Comparison of ENCODE assay signal across 1 cellular context in genomic region chrX:71068052-71068918, GRCh38.
TF ChIP-seq lines count a peak whose summit lies in the region.

Gene SNX12, minus strand, starts transcription at chrX:71068334. Its CDS starts 28 bp downstream, at chrX:71068306.

TF ChIP-seq in HepG2, 621 proteins besides CTCF, POLR2A, EP300 and RAD21 (continued from another document and continues in another):
- no peak for TF ChIP-seq ZNF251 (CRISPR knock-in tag; IDR thresholded peaks at IDR 0.05)
- no peak for TF ChIP-seq ZBTB49 (CRISPR knock-in tag; IDR thresholded peaks at IDR 0.05; ENCODE audit: borderline replicate concordance)
- no peak for TF ChIP-seq SALL2 (CRISPR knock-in tag; IDR thresholded peaks at IDR 0.05)
- TF ChIP-seq ZBTB7A (CRISPR knock-in tag; IDR thresholded peaks at IDR 0.05), result no peak
- TF ChIP-seq NFIB (CRISPR knock-in tag; IDR thresholded peaks at IDR 0.05; ENCODE audit: borderline replicate concordance), result no peak
- no peak for TF ChIP-seq ZNF616 (CRISPR knock-in tag; IDR thresholded peaks at IDR 0.05; ENCODE audit: low read depth)
- no peak for TF ChIP-seq ZXDC (CRISPR knock-in tag; IDR thresholded peaks at IDR 0.05)
- TF ChIP-seq ZSCAN21 (CRISPR knock-in tag; IDR thresholded peaks at IDR 0.05; ENCODE audit: borderline replicate concordance), result peak; percentile 71
- TF ChIP-seq SP4 (CRISPR knock-in tag; IDR thresholded peaks at IDR 0.05), result 0 out of 2 replicates have a peak, but pooled peaks have one; percentile 56
- TF ChIP-seq ZNF790 (CRISPR knock-in tag; IDR thresholded peaks at IDR 0.05; ENCODE audit: borderline replicate concordance), result no peak
- TF ChIP-seq, protein P1, sequence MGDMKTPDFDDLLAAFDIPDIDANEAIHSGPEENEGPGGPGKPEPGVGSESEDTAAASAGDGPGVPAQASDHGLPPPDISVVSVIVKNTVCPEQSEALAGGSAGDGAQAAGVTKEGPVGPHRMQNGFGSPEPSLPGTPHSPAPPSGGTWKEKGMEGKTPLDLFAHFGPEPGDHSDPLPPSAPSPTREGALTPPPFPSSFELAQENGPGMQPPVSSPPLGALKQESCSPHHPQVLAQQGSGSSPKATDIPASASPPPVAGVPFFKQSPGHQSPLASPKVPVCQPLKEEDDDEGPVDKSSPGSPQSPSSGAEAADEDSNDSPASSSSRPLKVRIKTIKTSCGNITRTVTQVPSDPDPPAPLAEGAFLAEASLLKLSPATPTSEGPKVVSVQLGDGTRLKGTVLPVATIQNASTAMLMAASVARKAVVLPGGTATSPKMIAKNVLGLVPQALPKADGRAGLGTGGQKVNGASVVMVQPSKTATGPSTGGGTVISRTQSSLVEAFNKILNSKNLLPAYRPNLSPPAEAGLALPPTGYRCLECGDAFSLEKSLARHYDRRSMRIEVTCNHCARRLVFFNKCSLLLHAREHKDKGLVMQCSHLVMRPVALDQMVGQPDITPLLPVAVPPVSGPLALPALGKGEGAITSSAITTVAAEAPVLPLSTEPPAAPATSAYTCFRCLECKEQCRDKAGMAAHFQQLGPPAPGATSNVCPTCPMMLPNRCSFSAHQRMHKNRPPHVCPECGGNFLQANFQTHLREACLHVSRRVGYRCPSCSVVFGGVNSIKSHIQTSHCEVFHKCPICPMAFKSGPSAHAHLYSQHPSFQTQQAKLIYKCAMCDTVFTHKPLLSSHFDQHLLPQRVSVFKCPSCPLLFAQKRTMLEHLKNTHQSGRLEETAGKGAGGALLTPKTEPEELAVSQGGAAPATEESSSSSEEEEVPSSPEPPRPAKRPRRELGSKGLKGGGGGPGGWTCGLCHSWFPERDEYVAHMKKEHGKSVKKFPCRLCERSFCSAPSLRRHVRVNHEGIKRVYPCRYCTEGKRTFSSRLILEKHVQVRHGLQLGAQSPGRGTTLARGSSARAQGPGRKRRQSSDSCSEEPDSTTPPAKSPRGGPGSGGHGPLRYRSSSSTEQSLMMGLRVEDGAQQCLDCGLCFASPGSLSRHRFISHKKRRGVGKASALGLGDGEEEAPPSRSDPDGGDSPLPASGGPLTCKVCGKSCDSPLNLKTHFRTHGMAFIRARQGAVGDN (CRISPR knock-in tag; IDR thresholded peaks at IDR 0.05), result peak; percentile 65
- no peak for TF ChIP-seq SSRP1 (CRISPR knock-in tag; IDR thresholded peaks at IDR 0.05)
- TF ChIP-seq, protein P2, sequence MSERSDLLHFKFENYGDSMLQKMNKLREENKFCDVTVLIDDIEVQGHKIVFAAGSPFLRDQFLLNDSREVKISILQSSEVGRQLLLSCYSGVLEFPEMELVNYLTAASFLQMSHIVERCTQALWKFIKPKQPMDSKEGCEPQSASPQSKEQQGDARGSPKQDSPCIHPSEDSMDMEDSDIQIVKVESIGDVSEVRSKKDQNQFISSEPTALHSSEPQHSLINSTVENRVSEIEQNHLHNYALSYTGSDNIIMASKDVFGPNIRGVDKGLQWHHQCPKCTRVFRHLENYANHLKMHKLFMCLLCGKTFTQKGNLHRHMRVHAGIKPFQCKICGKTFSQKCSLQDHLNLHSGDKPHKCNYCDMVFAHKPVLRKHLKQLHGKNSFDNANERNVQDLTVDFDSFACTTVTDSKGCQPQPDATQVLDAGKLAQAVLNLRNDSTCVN (CRISPR knock-in tag; IDR thresholded peaks at IDR 0.05; ENCODE audit: borderline replicate concordance), result no peak
- no peak for TF ChIP-seq ZBED4 (CRISPR knock-in tag; IDR thresholded peaks at IDR 0.05; ENCODE audit: borderline replicate concordance)
- 0 out of 2 replicates have a peak, but pooled peaks have one; percentile 62 for TF ChIP-seq ZNF691 (CRISPR knock-in tag; IDR thresholded peaks at IDR 0.05; ENCODE audit: borderline replicate concordance, low read depth)
- TF ChIP-seq KDM5A (IDR thresholded peaks at IDR 0.05; ENCODE audit: borderline replicate concordance, low read length), result peak; percentile 86; the same call in 1 of the 2 replicates
- TF ChIP-seq ZFP37 (CRISPR knock-in tag; IDR thresholded peaks at IDR 0.05; ENCODE audit: borderline replicate concordance), result no peak
- TF ChIP-seq BHLHE40 (IDR thresholded peaks at IDR 0.05; ENCODE audit: low read length), result peak; percentile 81
- TF ChIP-seq PAWR (CRISPR knock-in tag; IDR thresholded peaks at IDR 0.05; ENCODE audit: borderline replicate concordance), result no peak
- no peak for TF ChIP-seq SP140L (CRISPR knock-in tag; IDR thresholded peaks at IDR 0.05; ENCODE audit: borderline replicate concordance)
- no peak for TF ChIP-seq ZNF101 (CRISPR knock-in tag; IDR thresholded peaks at IDR 0.05; ENCODE audit: borderline replicate concordance, low read depth)
- TF ChIP-seq ZNF33A (CRISPR knock-in tag; IDR thresholded peaks at IDR 0.05; ENCODE audit: borderline replicate concordance), result no peak
- TF ChIP-seq, protein P3, sequence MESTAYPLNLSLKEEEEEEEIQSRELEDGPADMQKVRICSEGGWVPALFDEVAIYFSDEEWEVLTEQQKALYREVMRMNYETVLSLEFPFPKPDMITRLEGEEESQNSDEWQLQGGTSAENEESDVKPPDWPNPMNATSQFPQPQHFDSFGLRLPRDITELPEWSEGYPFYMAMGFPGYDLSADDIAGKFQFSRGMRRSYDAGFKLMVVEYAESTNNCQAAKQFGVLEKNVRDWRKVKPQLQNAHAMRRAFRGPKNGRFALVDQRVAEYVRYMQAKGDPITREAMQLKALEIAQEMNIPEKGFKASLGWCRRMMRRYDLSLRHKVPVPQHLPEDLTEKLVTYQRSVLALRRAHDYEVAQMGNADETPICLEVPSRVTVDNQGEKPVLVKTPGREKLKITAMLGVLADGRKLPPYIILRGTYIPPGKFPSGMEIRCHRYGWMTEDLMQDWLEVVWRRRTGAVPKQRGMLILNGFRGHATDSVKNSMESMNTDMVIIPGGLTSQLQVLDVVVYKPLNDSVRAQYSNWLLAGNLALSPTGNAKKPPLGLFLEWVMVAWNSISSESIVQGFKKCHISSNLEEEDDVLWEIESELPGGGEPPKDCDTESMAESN (CRISPR knock-in tag; conservative IDR thresholded peaks at IDR 0.05), result no peak
- no peak; the same call in 1 of the 2 replicates for TF ChIP-seq HNF4G (IDR thresholded peaks at IDR 0.05; ENCODE audit: borderline replicate concordance, low read depth, low read length)
- TF ChIP-seq HNF4G (CRISPR knock-in tag; IDR thresholded peaks at IDR 0.05; ENCODE audit: borderline replicate concordance, low read depth), result no peak
- no peak for TF ChIP-seq MAFK (conservative IDR thresholded peaks at IDR 0.05 in 1 of 2, IDR thresholded peaks at IDR 0.05 in 1 of 2; ENCODE audit: low read length in 2 of 2)
- no peak for TF ChIP-seq GLMP (CRISPR knock-in tag; IDR thresholded peaks at IDR 0.05; ENCODE audit: borderline replicate concordance)
- TF ChIP-seq SAP130 (CRISPR knock-in tag; IDR thresholded peaks at IDR 0.05; ENCODE audit: low read depth), result peak; percentile 67
- peak; percentile 77; the same call in 1 of the 2 replicates for TF ChIP-seq SRF (IDR thresholded peaks at IDR 0.05; ENCODE audit: low read depth, low read length)
- TF ChIP-seq, protein P4, sequence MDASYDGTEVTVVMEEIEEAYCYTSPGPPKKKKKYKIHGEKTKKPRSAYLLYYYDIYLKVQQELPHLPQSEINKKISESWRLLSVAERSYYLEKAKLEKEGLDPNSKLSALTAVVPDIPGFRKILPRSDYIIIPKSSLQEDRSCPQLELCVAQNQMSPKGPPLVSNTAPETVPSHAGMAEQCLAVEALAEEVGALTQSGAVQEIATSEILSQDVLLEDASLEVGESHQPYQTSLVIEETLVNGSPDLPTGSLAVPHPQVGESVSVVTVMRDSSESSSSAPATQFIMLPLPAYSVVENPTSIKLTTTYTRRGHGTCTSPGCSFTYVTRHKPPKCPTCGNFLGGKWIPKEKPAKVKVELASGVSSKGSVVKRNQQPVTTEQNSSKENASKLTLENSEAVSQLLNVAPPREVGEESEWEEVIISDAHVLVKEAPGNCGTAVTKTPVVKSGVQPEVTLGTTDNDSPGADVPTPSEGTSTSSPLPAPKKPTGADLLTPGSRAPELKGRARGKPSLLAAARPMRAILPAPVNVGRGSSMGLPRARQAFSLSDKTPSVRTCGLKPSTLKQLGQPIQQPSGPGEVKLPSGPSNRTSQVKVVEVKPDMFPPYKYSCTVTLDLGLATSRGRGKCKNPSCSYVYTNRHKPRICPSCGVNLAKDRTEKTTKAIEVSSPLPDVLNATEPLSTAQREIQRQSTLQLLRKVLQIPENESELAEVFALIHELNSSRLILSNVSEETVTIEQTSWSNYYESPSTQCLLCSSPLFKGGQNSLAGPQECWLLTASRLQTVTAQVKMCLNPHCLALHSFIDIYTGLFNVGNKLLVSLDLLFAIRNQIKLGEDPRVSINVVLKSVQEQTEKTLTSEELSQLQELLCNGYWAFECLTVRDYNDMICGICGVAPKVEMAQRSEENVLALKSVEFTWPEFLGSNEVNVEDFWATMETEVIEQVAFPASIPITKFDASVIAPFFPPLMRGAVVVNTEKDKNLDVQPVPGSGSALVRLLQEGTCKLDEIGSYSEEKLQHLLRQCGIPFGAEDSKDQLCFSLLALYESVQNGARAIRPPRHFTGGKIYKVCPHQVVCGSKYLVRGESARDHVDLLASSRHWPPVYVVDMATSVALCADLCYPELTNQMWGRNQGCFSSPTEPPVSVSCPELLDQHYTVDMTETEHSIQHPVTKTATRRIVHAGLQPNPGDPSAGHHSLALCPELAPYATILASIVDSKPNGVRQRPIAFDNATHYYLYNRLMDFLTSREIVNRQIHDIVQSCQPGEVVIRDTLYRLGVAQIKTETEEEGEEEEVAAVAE (CRISPR knock-in tag; IDR thresholded peaks at IDR 0.05; ENCODE audit: borderline replicate concordance), result 0 out of 2 replicates have a peak, but pooled peaks have one; percentile 31
- no peak for TF ChIP-seq ZFP90 (CRISPR knock-in tag; IDR thresholded peaks at IDR 0.05; ENCODE audit: borderline replicate concordance)
- no peak for TF ChIP-seq HOXA5 (CRISPR knock-in tag; IDR thresholded peaks at IDR 0.05)
- TF ChIP-seq RBM39 (IDR thresholded peaks at IDR 0.05; ENCODE audit: low read depth, low read length, poor library complexity, severe bottlenecking), result peak; percentile 51
